Comparison of ENCODE assay signal across 8 cellular contexts in the genomic region with DNA sequence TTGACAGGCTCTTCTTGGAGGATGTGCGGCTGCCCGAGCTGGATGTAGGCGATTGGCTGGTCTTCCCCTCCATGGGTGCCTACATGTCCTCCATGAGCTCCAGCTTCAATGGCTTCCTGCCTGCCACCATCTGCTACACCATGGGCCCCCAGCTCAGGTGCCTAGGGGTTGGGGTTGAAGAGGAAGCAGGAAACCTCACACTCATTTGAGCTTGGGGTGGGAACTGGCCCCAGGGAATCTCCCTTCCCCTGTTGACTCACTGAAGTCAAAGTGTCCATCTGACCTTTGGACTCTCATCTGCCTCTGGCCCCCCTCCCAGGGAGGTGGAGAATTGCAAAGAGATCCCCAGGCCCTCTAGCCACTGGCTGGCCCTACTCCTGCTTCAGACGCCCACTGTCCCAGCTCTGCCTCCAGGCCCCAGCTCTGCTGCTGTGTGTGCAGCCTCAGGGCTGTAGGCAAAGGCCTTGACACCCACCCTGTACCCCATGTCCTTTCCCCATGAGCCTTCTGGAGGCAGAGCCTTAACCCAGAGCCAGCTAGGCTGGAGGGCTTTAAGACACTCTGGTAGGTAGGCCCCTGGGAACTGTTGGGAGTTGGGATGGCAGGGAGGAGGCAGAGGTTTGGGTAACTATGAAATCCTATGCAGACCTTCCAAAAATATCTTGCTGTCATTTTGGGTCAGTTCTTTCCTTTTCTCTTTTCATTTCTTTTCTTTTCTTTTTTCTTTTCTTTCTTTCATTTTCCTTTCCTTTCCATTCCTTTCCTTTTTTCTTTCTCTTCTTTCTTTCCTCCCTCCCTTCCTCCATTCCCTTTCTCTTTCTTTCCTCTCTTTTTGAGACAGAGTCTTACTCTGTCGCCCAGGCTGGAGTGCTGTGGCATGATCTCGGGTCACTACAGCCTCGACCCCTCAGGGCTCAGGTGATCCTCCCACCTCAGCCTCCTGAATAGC.
DNase-seq lines count a peak whose midpoint lies in the region; ATAC-seq and TF ChIP-seq lines count a peak whose summit lies in the region.
"Had no signal": no experiment of that assay in that cellular context is flagged by ENCODE, and none has a peak within 500 bp of the region (broad histone marks: within the 10 kb centered on the region; RNA-seq: fewer than 3 reads in every experiment).

No MANE protein-coding gene starts in this region.

- H3K27ac ChIP-seq in HEK293 (ENCODE audit: extremely low read depth, low read depth, low read length), result no peak overlapping the region

- no peaks in the 10 kb centered on the region for H3K4me1 ChIP-seq in HEK293 (ENCODE audit: control insufficient read depth, insufficient read depth, low read length)

- TF ChIP-seq CTCF in HEK293 (tag by site-specific recombination; IDR thresholded peaks at IDR 0.05), result no peak

- H3K4me3 ChIP-seq in HEK293 (ENCODE audit: low read depth, low read length), result no peak overlapping the region

- POLR2A ChIA-PET in HEK293 (lab: Yijun Ruan, JAX), result no interaction called here

- H3K36me3 Mint-ChIP-seq in stimulated activated effector memory CD8-positive, alpha-beta T cell treated with anti-CD3 and anti-CD28 coated beads, Interleukin-12 subunit alpha, Interleukin-12 subunit beta, amount 100 ng/mL, for 72 hours, result no peaks in the 10 kb centered on the region

- peaks cover 14% of the 10 kb centered on the region for H3K4me1 Mint-ChIP-seq in stimulated activated effector memory CD8-positive, alpha-beta T cell treated with anti-CD3 and anti-CD28 coated beads, Interleukin-12 subunit alpha, Interleukin-12 subunit beta, amount 100 ng/mL, for 72 hours

- no peak overlapping the region for H3K27ac Mint-ChIP-seq in stimulated activated effector memory CD8-positive, alpha-beta T cell treated with anti-CD3 and anti-CD28 coated beads, Interleukin-12 subunit alpha, Interleukin-12 subunit beta, amount 100 ng/mL, for 72 hours

- DNase-seq in NOMO-1 treated with dmso at 0.1 percent for 144 hours (lab: John Stamatoyannopoulos, UW; ENCODE audit: unreplicated experiment), result peak; percentile 52
- DNase-seq in stimulated activated effector memory CD8-positive, alpha-beta T cell treated with anti-CD3 and anti-CD28 coated beads, Interleukin-12 subunit alpha, Interleukin-12 subunit beta, amount 100 ng/mL, for 72 hours (ENCODE audit: low spot score in 2 of 2), result no peak
- no peak for DNase-seq in NCI-H1092 treated with DMSO at 0.1 percent for 48 hours (lab: John Stamatoyannopoulos, UW)
- DNase-seq in AML-193 (lab: John Stamatoyannopoulos, UW), result no peak
- DNase-seq in NCI-H2107 (lab: John Stamatoyannopoulos, UW), result no peak
- DNase-seq: NCI-H226 had no signal

- peak; percentile 36 for ATAC-seq in GM18520 (IDR thresholded peaks at IDR 0.05; ENCODE audit: unreplicated experiment)
- peak; percentile 17 for ATAC-seq in stimulated activated effector memory CD8-positive, alpha-beta T cell treated with anti-CD3 and anti-CD28 coated beads, Interleukin-12 subunit alpha, Interleukin-12 subunit beta, amount 100 ng/mL, for 72 hours

- CTCF ChIA-PET in HEK293 (lab: Yijun Ruan, JAX), result interaction anchor here (0.6 to 2.5 kb wide), 2 partner anchors 8 to 70 kb away, joined by 3 to 13 read pairs; no protein-coding TSS in a partner anchor

- H3K4me3 Mint-ChIP-seq in stimulated activated effector memory CD8-positive, alpha-beta T cell treated with anti-CD3 and anti-CD28 coated beads, Interleukin-12 subunit alpha, Interleukin-12 subunit beta, amount 100 ng/mL, for 72 hours, result no peak overlapping the region

- H3K9me3 ChIP-seq in HEK293 (ENCODE audit: control insufficient read depth, insufficient read depth, low read depth, low read length), result no peaks in the 10 kb centered on the region

- H3K9me3 Mint-ChIP-seq in stimulated activated effector memory CD8-positive, alpha-beta T cell treated with anti-CD3 and anti-CD28 coated beads, Interleukin-12 subunit alpha, Interleukin-12 subunit beta, amount 100 ng/mL, for 72 hours, result no peaks in the 10 kb centered on the region

- no peaks in the 10 kb centered on the region for H3K36me3 ChIP-seq in HEK293 (ENCODE audit: control insufficient read depth in 2 of 2, insufficient read depth in 1 of 2, low read length in 2 of 2)

TF ChIP-seq in HEK293, 187 proteins besides CTCF, POLR2A, EP300 and RAD21:
- peak; percentile 34; the same call in 1 of the 2 replicates for TF ChIP-seq EGR2 (tag by site-specific recombination; IDR thresholded peaks at IDR 0.05; ENCODE audit: low read depth)
- no peak for TF ChIP-seq SCRT1 (tag by site-specific recombination; IDR thresholded peaks at IDR 0.05; ENCODE audit: borderline replicate concordance)
- TF ChIP-seq ZFHX2 (tag by site-specific recombination; conservative IDR thresholded peaks at IDR 0.05), result 0 out of 2 replicates have a peak, but pooled peaks have one; percentile 38
- TF ChIP-seq PRDM1 (tag by site-specific recombination; IDR thresholded peaks at IDR 0.05), result peak; percentile 98
- no peak for TF ChIP-seq ZNF16 (tag by site-specific recombination; IDR thresholded peaks at IDR 0.05; ENCODE audit: low read depth)
- peak; percentile 56; the same call in 1 of the 2 replicates for TF ChIP-seq ZNF366 (tag by site-specific recombination; conservative IDR thresholded peaks at IDR 0.05)
